Comparison of ENCODE assay signal across 32 cellular contexts in the genomic region with DNA sequence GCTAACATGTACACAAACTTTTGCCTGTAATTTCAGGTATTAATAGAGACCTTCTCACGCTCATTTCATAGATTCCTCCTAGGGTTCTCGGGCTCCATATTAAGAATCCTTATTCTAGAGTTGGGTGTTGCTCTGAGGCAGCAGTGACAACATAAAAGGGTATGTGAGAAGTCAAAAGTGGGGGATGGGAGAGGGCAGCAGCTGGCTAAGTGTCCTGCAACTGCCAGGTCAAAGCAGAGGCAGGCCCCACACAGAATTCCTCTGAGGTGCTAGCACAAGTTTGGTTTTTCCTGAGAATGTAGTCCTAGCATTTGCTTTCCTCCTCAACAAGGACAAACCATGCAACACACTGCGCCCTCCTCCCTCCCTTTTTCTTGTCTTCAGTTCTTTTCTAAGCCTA. TPM values are rescaled to one million over a fixed set of nuclear protein-coding genes. Genes with fewer than 3 reads are reported as not detected.
"Had no signal": no experiment of that assay in that cellular context is flagged by ENCODE, and none has a peak within 500 bp of the region (broad histone marks: within the 10 kb centered on the region; RNA-seq: fewer than 3 reads in every experiment).

No MANE protein-coding gene starts in this region.

- H3K4me3 ChIP-seq: dorsolateral prefrontal cortex, gastrocnemius medialis, left lung, mucosa of descending colon, neural progenitor cell, ovary, psoas muscle, sigmoid colon, skin epidermis, spleen, testis, tibial artery had no signal

- H3K9me3 Mint-ChIP-seq: mesothelial cell of epicardium; naive thymus-derived CD4-positive, alpha-beta T cell; nephron; neural progenitor cell; stimulated activated memory B cell treated with anti-CD40 and anti-IgM and Interleukin-4, amounts not matched to agents 10 μg/mL and 1 μg/mL and 100 μg/mL, for 72 hours; type B pancreatic cell had no signal

- H3K36me3 ChIP-seq: neural progenitor cell, ovary had no signal

- H3K27me3 ChIP-seq: dorsolateral prefrontal cortex, gastrocnemius medialis, left lung, neural progenitor cell, ovary, sigmoid colon, spleen, testis, tibial artery had no signal

- H3K27ac ChIP-seq: dorsolateral prefrontal cortex, epithelial cell of prostate, gastrocnemius medialis, left lung, neural progenitor cell, ovary, psoas muscle, sigmoid colon, skin epidermis, spleen, testis, tibial artery had no signal

- H3K27me3 Mint-ChIP-seq: naive thymus-derived CD4-positive, alpha-beta T cell; stimulated activated memory B cell treated with anti-CD40 and anti-IgM and Interleukin-4, amounts not matched to agents 10 μg/mL and 1 μg/mL and 100 μg/mL, for 72 hours; type B pancreatic cell had no signal

- H3K9ac ChIP-seq: neural progenitor cell had no signal

- ATAC-seq: esophagus mucosa; gastrocnemius medialis; left cardiac atrium; left lung; mucosa of descending colon; naive thymus-derived CD4-positive, alpha-beta T cell; psoas muscle; right cardiac atrium; stimulated activated memory B cell treated with anti-CD40 and anti-IgM and Interleukin-4, amounts not matched to agents 10 μg/mL and 1 μg/mL and 100 μg/mL, for 72 hours; stimulated activated naive CD8-positive, alpha-beta T cell treated with anti-CD3 and anti-CD28 coated beads, Interleukin-15, Interleukin-2, amounts not matched to agents 100 U/mL and 50 U/mL, for 24 hours had no signal

- H3K4me3 Mint-ChIP-seq: mesothelial cell of epicardium; naive thymus-derived CD4-positive, alpha-beta T cell; nephron; neural progenitor cell; stimulated activated memory B cell treated with anti-CD40 and anti-IgM and Interleukin-4, amounts not matched to agents 10 μg/mL and 1 μg/mL and 100 μg/mL, for 72 hours; type B pancreatic cell had no signal

- H3K9me3 ChIP-seq: gastrocnemius medialis, left lung, mucosa of descending colon, ovary, psoas muscle, sigmoid colon, spleen, testis, tibial artery had no signal

- DNase-seq: dorsolateral prefrontal cortex; effector CD4-positive, alpha-beta T cell; foreskin fibroblast; gastrocnemius medialis; head of caudate nucleus; left cardiac atrium; left lung; mesenchymal stem cell; mucosa of descending colon; naive thymus-derived CD4-positive, alpha-beta T cell; nucleus accumbens; ovary; posterior cingulate gyrus; psoas muscle; right cardiac atrium; sigmoid colon; spleen; stimulated activated CD4-positive, alpha-beta T cell treated with anti-CD3 and anti-CD28 coated beads, Interleukin-4, amount 100 ng/mL, for 4 hours; stimulated activated naive CD8-positive, alpha-beta T cell treated with anti-CD3 and anti-CD28 coated beads, Interleukin-15, Interleukin-2, amounts not matched to agents 100 U/mL and 50 U/mL, for 24 hours; substantia nigra; testis; tibial artery had no signal

- H3K27ac Mint-ChIP-seq: mesothelial cell of epicardium; nephron; neural progenitor cell; stimulated activated memory B cell treated with anti-CD40 and anti-IgM and Interleukin-4, amounts not matched to agents 10 μg/mL and 1 μg/mL and 100 μg/mL, for 72 hours; type B pancreatic cell had no signal

RNA-seq across cellular contexts. Expression of a gene that starts 29.2 kb away (rescaled TPM):
- total RNA-seq: kidney epithelial cell, mesothelial cell of epicardium, renal cortical epithelial cell had no signal
